Comparison of ENCODE assay signal across 30 cellular contexts in the genomic region with DNA sequence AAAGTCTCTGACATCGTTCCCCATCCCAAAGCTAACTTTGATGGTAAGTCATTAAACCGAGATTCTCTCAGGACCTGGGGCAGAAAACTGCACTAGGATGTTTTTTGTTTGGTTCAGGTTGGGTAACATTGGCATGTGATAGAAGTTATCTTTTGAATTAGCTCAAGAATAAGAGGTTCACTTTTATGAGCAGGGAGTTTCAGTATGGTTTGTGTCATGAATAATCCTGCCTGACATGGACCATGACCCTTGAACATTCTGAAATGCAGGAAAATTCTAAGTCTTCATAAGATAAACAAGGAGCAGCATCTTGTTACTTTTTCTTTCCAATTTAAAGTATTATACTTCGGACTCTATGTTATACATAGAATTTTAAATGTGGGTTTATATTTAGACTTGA.
"Had no signal": no experiment of that assay in that cellular context is flagged by ENCODE, and none has a peak within 500 bp of the region (broad histone marks: within the 10 kb centered on the region; RNA-seq: fewer than 3 reads in every experiment).

No MANE protein-coding gene starts in this region.

- H3K4me1 ChIP-seq: adrenal gland, ascending aorta, breast epithelium, colonic mucosa, gastroesophageal sphincter had no signal

- H3K27ac ChIP-seq: adrenal gland, ascending aorta, breast epithelium, cardiac muscle cell, colonic mucosa, dorsolateral prefrontal cortex, gastroesophageal sphincter, WERI-Rb-1 had no signal

- H3K9me3 ChIP-seq: adrenal gland, ascending aorta, breast epithelium, colonic mucosa, gastroesophageal sphincter had no signal

- H3K36me3 ChIP-seq: adrenal gland, ascending aorta, breast epithelium, cardiac muscle cell, colonic mucosa, gastroesophageal sphincter, WERI-Rb-1 had no signal

- H3K27me3 ChIP-seq: adrenal gland, ascending aorta, breast epithelium, cardiac muscle cell, colonic mucosa had no signal

- DNase-seq: activated B cell treated with CpG ODN at 0.5 μM for 24 hours; activated CD4-positive, alpha-beta T cell treated with anti-CD3 and anti-CD28 coated beads for 48 hours; activated CD4-positive, alpha-beta T cell treated with anti-CD3 and anti-CD28 coated beads, Interleukin-2, amount 50 U/mL, for 1 hour; activated CD4-positive, alpha-beta T cell treated with anti-CD3 and anti-CD28 coated beads, Interleukin-2, amount 50 U/mL, for 48 hours; activated CD8-positive, alpha-beta memory T cell treated with anti-CD3 and anti-CD28 coated beads for 24 hours; activated CD8-positive, alpha-beta T cell treated with anti-CD3 and anti-CD28 coated beads for 36 hours; activated effector memory CD4-positive, alpha-beta T cell treated with Interleukin-2 at 50 U/mL for 16 hours; activated gamma-delta T cell treated with Interleukin-2 at 50 U/mL for 16 hours; activated naive CD4-positive, alpha-beta T cell treated with anti-CD3 and anti-CD28 coated beads, Interleukin-2, amount 50 U/mL, for 16 hours; activated naive CD4-positive, alpha-beta T cell treated with Interleukin-2 at 50 U/mL for 16 hours; activated T-cell treated with anti-CD3 and anti-CD28 coated beads, Interleukin-2, amount 50 U/mL, for 4 hours; adrenal gland; central memory CD4-positive, alpha-beta T cell; cerebellar nuclear complex; colonic mucosa; dorsolateral prefrontal cortex; effector memory CD4-positive, alpha-beta T cell; endodermal cell; foreskin melanocyte; SW 1271; T-cell; T1000; WERI-Rb-1 had no signal

- H3K4me3 ChIP-seq: adrenal gland, ascending aorta, breast epithelium, cardiac muscle cell, colonic mucosa, dorsolateral prefrontal cortex, gastroesophageal sphincter had no signal

- ATAC-seq: activated CD4-positive, CD25-positive, alpha-beta regulatory T cell treated with anti-CD3 and anti-CD28 coated beads, Interleukin-2, amount 50 U/mL, for 24 hours; activated CD8-positive, alpha-beta T cell treated with anti-CD3 and anti-CD28 coated beads for 36 hours; activated T-cell treated with anti-CD3 and anti-CD28 coated beads, Interleukin-2, amount 50 U/mL, for 4 hours; activated T-helper 17 cell treated with anti-CD3 and anti-CD28 coated beads, Interleukin-2, amount 50 U/mL, for 72 hours; esophagus mucosa; gastroesophageal sphincter; T-cell had no signal
